ENCODE assay signal across 8 cellular contexts in the genomic region with DNA sequence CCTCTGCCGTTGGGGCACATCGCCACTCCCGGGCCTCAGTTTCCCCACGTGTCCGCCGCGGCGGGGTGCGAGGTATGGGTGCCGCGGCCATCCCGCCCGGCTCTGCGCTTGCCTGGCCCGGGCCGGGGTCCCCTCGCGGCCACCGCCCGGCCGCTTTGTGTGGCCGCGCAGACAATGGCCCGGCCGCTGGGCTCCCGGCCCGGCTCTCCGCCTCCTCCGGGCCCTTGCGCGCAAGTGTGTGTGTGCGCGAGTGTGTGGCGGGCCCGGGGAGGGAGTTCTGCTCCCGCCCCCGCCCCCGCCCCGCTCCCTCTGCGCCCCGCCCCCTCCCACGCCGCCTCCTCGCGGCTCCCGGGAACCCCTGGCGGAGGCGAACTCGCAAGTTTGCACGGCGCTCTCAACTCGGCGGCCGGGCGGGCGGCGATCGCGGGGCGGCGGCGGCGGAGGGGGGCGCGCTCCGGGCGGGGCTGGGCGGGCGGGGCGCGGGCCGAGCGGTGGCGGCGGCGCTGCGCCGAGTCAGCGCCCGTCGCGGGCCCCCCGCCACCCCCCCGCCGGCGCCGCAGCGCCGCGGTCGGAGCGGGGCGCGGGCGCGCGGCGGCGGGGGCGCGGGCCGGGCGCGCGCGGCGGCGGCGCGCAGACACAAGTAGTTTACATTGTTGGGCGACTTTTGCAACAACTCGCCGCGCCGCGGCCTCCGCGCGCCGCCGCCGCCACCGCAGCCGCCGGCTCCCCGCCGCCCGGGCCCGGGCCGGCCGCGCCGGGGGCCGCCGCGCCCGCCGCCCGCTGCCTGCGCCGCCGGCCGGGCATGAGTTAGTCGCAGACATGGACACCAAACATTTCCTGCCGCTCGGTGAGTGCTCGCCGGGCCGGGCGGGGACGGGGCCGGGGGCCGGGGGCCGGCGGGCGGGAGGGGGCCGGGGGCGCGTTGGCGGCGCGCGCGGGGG. TPM values are rescaled to one million over a fixed set of nuclear protein-coding genes. Genes with fewer than 3 reads are reported as not detected.
A peak's percentile ranks its signal among the peaks of the same experiment; 100 is the strongest.
DNase-seq lines count a peak whose midpoint lies in the region; ATAC-seq and TF ChIP-seq lines count a peak whose summit lies in the region.

Gene RXRA, plus strand, starts transcription at position 643 of the 941 bp plus-strand sequence. Its CDS starts 177 bp downstream, at position 820.

- H3K27ac Mint-ChIP-seq in endodermal cell (peak within 1 kb of the TSS; percentile 78), memory B cell (no peak within 1 kb of the TSS)

- no peaks in the 10 kb centered on the region for H3K9me3 Mint-ChIP-seq in endodermal cell
- H3K9me3 Mint-ChIP-seq in memory B cell, result no peaks in the 10 kb centered on the region

- peak; percentile 47 for DNase-seq in AG04449 (ENCODE audit: low read depth, low spot score)
- DNase-seq in NCI-H524 treated with DMSO at 0.1 percent for 48 hours (lab: John Stamatoyannopoulos, UW), result peak; percentile 30
- peak; percentile 79 for DNase-seq in activated CD8-positive, alpha-beta memory T cell treated with anti-CD3 and anti-CD28 coated beads, Interleukin-2, amount 50 U/mL, for 4 hours
- peak; percentile 88 for DNase-seq in endodermal cell
- peak; percentile 52 to 66 for DNase-seq in memory B cell (ENCODE audit: low spot score in 2 of 2)
- DNase-seq in stimulated activated CD8-positive, alpha-beta memory T cell treated with anti-CD3 and anti-CD28 coated beads, Interleukin-12 subunit alpha, Interleukin-12 subunit beta, amount 100 ng/mL, for 4 hours (ENCODE audit: low read depth), result peak; percentile 70

- H3K27me3 ChIP-seq in endodermal cell (ENCODE audit: control insufficient read depth, insufficient read depth, low read length, poor library complexity, severe bottlenecking), result no peaks in the 10 kb centered on the region

- no peaks in the 10 kb centered on the region for H3K27me3 Mint-ChIP-seq in endodermal cell (ENCODE audit: insufficient read depth)
- H3K27me3 Mint-ChIP-seq in memory B cell, result no peaks in the 10 kb centered on the region

- CTCF ChIA-PET in AG04449 (lab: Yijun Ruan, JAX), result interaction anchor here (0.7 to 7.2 kb wide), 3 partner anchors 130 to 156 kb away, joined by 3 to 54 read pairs (median 4); no protein-coding TSS in a partner anchor

- peak within 1 kb of the TSS; percentile 71 for H3K4me3 Mint-ChIP-seq in endodermal cell
- H3K4me3 Mint-ChIP-seq in memory B cell, result peak within 1 kb of the TSS; percentile 82

- peaks cover 25% of the 10 kb centered on the region for H3K4me1 ChIP-seq in endodermal cell (ENCODE audit: control insufficient read depth, insufficient read depth, low read length)

- H3K9ac ChIP-seq in endodermal cell (ENCODE audit: extremely low read depth, low read length, poor library complexity, severe bottlenecking), result peak within 1 kb of the TSS; percentile 81

- peaks cover 38% of the 10 kb centered on the region for H3K4me1 Mint-ChIP-seq in endodermal cell
- H3K4me1 Mint-ChIP-seq in memory B cell, result peaks cover 9% of the 10 kb centered on the region

- WGBS in endodermal cell (ENCODE audit: insufficient coverage in 1 of 2, insufficient read length in 1 of 2), 2 experiments, result 0% methylated on average over 6 to 163 of the region's 164 CpGs

- peak within 1 kb of the TSS; percentile 72 for H3K4me3 ChIP-seq in AG04449 (ENCODE audit: low read depth, low read length)
- peak within 1 kb of the TSS; percentile 88 for H3K4me3 ChIP-seq in endodermal cell (ENCODE audit: low read length)

- POLR2A ChIA-PET in AG04449 (lab: Yijun Ruan, JAX), result interaction anchor here (0.7 to 1.5 kb wide), 6 partner anchors 8 to 161 kb away, joined by 3 to 4 read pairs (median 4); partner anchors contain the start of gene RNU6ATAC

- ATAC-seq in GM19324 (IDR thresholded peaks at IDR 0.05; ENCODE audit: low FRiP score, unreplicated experiment) (peak; percentile 36), memory B cell (ENCODE audit: low read depth) (peak; percentile 71), GM21717 (IDR thresholded peaks at IDR 0.05; ENCODE audit: unreplicated experiment) (no peak)

- no peaks in the 10 kb centered on the region for H3K36me3 Mint-ChIP-seq in endodermal cell (ENCODE audit: low read depth)
- H3K36me3 Mint-ChIP-seq in memory B cell, result no peaks in the 10 kb centered on the region

- TF ChIP-seq CTCF in AG04449 (IDR thresholded peaks at IDR 0.05; ENCODE audit: insufficient read depth, low read length, missing control alignments) (peak; percentile 72), endodermal cell (conservative IDR thresholded peaks at IDR 0.05) (peak; percentile 50)

- H3K9me3 ChIP-seq in endodermal cell (ENCODE audit: control insufficient read depth, low read length), result no peaks in the 10 kb centered on the region

- peak within 1 kb of the TSS; percentile 94 for H3K27ac ChIP-seq in endodermal cell (ENCODE audit: low read depth, low read length)

- no peaks in the 10 kb centered on the region for H3K36me3 ChIP-seq in endodermal cell (ENCODE audit: control insufficient read depth, insufficient read depth, low read length)

RNA-seq across cellular contexts. Expression of gene RXRA, which starts in this region (rescaled TPM):
- 10 to 100 TPM; 58.3 to 70.6 TPM for total RNA-seq in endodermal cell
- 37.4 TPM for polyA plus RNA-seq in endodermal cell (2013, experiment 1 of 2)
- 33.9 TPM for polyA plus RNA-seq in endodermal cell (2013, experiment 2 of 2)

Comparison
In these comparisons a context has a peak if more than half of its experiments do, and no peak if none do; other contexts are left out.
1. DNase-seq: peak in every context shown above with its lines; median percentile 88 in endodermal cell; 79 in activated CD8-positive, alpha-beta memory T cell treated with anti-CD3 and anti-CD28 coated beads, Interleukin-2, amount 50 U/mL, for 4 hours; 70 in stimulated activated CD8-positive, alpha-beta memory T cell treated with anti-CD3 and anti-CD28 coated beads, Interleukin-12 subunit alpha, Interleukin-12 subunit beta, amount 100 ng/mL, for 4 hours; 59 in memory B cell; 47 in AG04449; 30 in NCI-H524 treated with DMSO at 0.1 percent for 48 hours.